8 cellular contexts compared by ENCODE assay signal in genomic region chr2:37585982-37586621, GRCh38.
A peak's percentile ranks its signal among the peaks of the same experiment; 100 is the strongest.
DNase-seq lines count a peak whose midpoint lies in the region; ATAC-seq, FAIRE-seq and TF ChIP-seq lines count a peak whose summit lies in the region.

No MANE protein-coding gene starts in this region.

- no peaks in the 10 kb centered on the region for H4K20me1 ChIP-seq in GM23248 (ENCODE audit: insufficient read depth)

- no peak overlapping the region for H2AFZ ChIP-seq in GM23248

- H3F3A ChIP-seq in GM23248 (ENCODE audit: insufficient read depth) = peaks cover 68% of the 10 kb centered on the region

- intact Hi-C loops in kidney (cut with DNase I) = no loop called here

- CTCF ChIA-PET in A549 (lab: Yijun Ruan, JAX) = interaction anchor here (0.6 to 1.8 kb wide), 4 partner anchors 172 to 302 kb away, joined by 3 to 6 read pairs (median 5); no protein-coding TSS in a partner anchor

- H3K9me3 Mint-ChIP-seq in activated naive CD8-positive, alpha-beta T cell treated with anti-CD3 and anti-CD28 coated beads, Interleukin-2, amount 50 U/mL, for 24 hours = no peaks in the 10 kb centered on the region

- H3K79me2 ChIP-seq in GM23248 (ENCODE audit: insufficient read depth) = no peaks in the 10 kb centered on the region

- ATAC-seq in A549 (peak; percentile 44 to 74; a peak in 5 of 6 replicates), HG03045 (IDR thresholded peaks at IDR 0.05; ENCODE audit: unreplicated experiment) (no peak)
- ATAC-seq in activated naive CD8-positive, alpha-beta T cell treated with anti-CD3 and anti-CD28 coated beads, Interleukin-2, amount 50 U/mL, for 24 hours = peak; percentile 78

- TF ChIP-seq EP300 in A549 (IDR thresholded peaks at IDR 0.05) = peak in 1 of 2 experiments; percentile 33; a peak in 2 of 5 replicates

- under 1% methylated on average over 7 of the region's 7 CpGs for WGBS in A549 (ENCODE audit: missing lambda C conversion rate)
- WGBS in GM23248 (ENCODE audit: low coverage in 1 of 2, low lambda C conversion rate in 2 of 2, missing lambda C conversion rate in 2 of 2), 2 experiments = 1 to 2% methylated on average over 7 of the region's 7 CpGs

- no peaks in the 10 kb centered on the region for H3K9me2 ChIP-seq in GM23248 (ENCODE audit: insufficient read depth)

- no peaks in the 10 kb centered on the region for H3K27me3 Mint-ChIP-seq in activated naive CD8-positive, alpha-beta T cell treated with anti-CD3 and anti-CD28 coated beads, Interleukin-2, amount 50 U/mL, for 24 hours

- DNase-seq in A549 (ENCODE audit: low read depth in 1 of 2, low spot score in 1 of 2) = peak in 1 of 2 experiments; percentile 71
- peak; percentile 96 for DNase-seq in GM23248
- peak; percentile 79 to 91 for DNase-seq in SW 1271 (lab: John Stamatoyannopoulos, UW)
- DNase-seq in activated naive CD8-positive, alpha-beta T cell treated with anti-CD3 and anti-CD28 coated beads, Interleukin-2, amount 50 U/mL, for 24 hours = peak; percentile 51
- DNase-seq in kidney = peak; percentile 82
- peak in 2 of 3 donors; percentile 47 to 66 for DNase-seq in stimulated activated CD4-positive, alpha-beta T cell treated with anti-CD3 and anti-CD28 coated beads, TNF-alpha, amount 100 ng/mL, for 48 hours (ENCODE audit: low read depth in 3 of 3)
- no peak for DNase-seq in NCI-H2107 treated with DMSO at 0.1 percent for 48 hours (lab: John Stamatoyannopoulos, UW; ENCODE audit: unreplicated experiment)

- H3K9ac ChIP-seq in GM23248 (peak overlapping the region; percentile 17; the same call in 1 of the 2 replicates), kidney (ENCODE audit: low read length in 2 of 2) (no peak overlapping the region)

- H3K4me2 ChIP-seq in A549 (peak overlapping the region; percentile 86), GM23248 (ENCODE audit: unreplicated experiment) (peak overlapping the region; percentile 57)

- TF ChIP-seq POLR2A in A549 (IDR thresholded peaks at IDR 0.05; ENCODE audit: low read length) = no peak

- no peaks in the 10 kb centered on the region for H3K9me3 ChIP-seq in A549
- H3K9me3 ChIP-seq in GM23248 (ENCODE audit: low read depth) = no peaks in the 10 kb centered on the region
- no peaks in the 10 kb centered on the region for H3K9me3 ChIP-seq in kidney (ENCODE audit: control insufficient read depth in 1 of 2, low read length in 2 of 2)

- in situ Hi-C loops in GM23248 (cut with MboI) = no loop called here

- H3K36me3 ChIP-seq in GM23248 (ENCODE audit: low read depth) = no peaks in the 10 kb centered on the region
- no peaks in the 10 kb centered on the region for H3K36me3 ChIP-seq in kidney (ENCODE audit: control insufficient read depth in 1 of 2, insufficient read depth in 2 of 2, low read length in 2 of 2)

- H3K4me1 ChIP-seq in A549 = peaks cover 82% of the 10 kb centered on the region
- H3K4me1 ChIP-seq in GM23248 (ENCODE audit: insufficient read depth) = peaks cover 88% of the 10 kb centered on the region
- peaks cover 0 to 9% of the 10 kb centered on the region in 2 donors for H3K4me1 ChIP-seq in kidney (ENCODE audit: control insufficient read depth in 1 of 2, insufficient read depth in 1 of 2, low read depth in 1 of 2, low read length in 2 of 2)

- H3K27ac Mint-ChIP-seq in activated naive CD8-positive, alpha-beta T cell treated with anti-CD3 and anti-CD28 coated beads, Interleukin-2, amount 50 U/mL, for 24 hours = peak overlapping the region; percentile 93

- TF ChIP-seq CTCF in A549 (IDR thresholded peaks at IDR 0.05) = peak; percentile 8; the same call in 1 of the 3 replicates
- TF ChIP-seq CTCF in kidney (IDR thresholded peaks at IDR 0.05; ENCODE audit: borderline replicate concordance, extremely low read depth, insufficient read depth) = no peak

- H3K27ac ChIP-seq in A549 (peak overlapping the region; percentile 51 to 69), GM23248 (peak overlapping the region; percentile 68), kidney (ENCODE audit: low read depth in 2 of 2, low read length in 2 of 2) (no peak overlapping the region)

- POLR2A ChIA-PET in A549 (lab: Yijun Ruan, JAX) = interaction anchor here (0.6 kb wide), 1 partner anchor 53 kb away, joined by 3 read pairs; no protein-coding TSS in a partner anchor

- FAIRE-seq in A549 (lab: Jason Lieb, UNC) = no peak
- no peak for FAIRE-seq in kidney (lab: Jason Lieb, UNC)

- peaks cover 96% of the 10 kb centered on the region for H3K4me1 Mint-ChIP-seq in activated naive CD8-positive, alpha-beta T cell treated with anti-CD3 and anti-CD28 coated beads, Interleukin-2, amount 50 U/mL, for 24 hours

- no peaks in the 10 kb centered on the region for H3K27me3 ChIP-seq in GM23248 (replicated peaks; ENCODE audit: insufficient read depth)

- peak overlapping the region; percentile 69 for H3K4me3 Mint-ChIP-seq in activated naive CD8-positive, alpha-beta T cell treated with anti-CD3 and anti-CD28 coated beads, Interleukin-2, amount 50 U/mL, for 24 hours

- H3K4me3 ChIP-seq in A549 (peak overlapping the region; percentile 24; the same call in 1 of the 3 replicates), GM23248 (no peak overlapping the region), kidney (ENCODE audit: low read length in 2 of 2) (no peak overlapping the region)

- no peaks in the 10 kb centered on the region for H3K36me3 Mint-ChIP-seq in activated naive CD8-positive, alpha-beta T cell treated with anti-CD3 and anti-CD28 coated beads, Interleukin-2, amount 50 U/mL, for 24 hours (ENCODE audit: low read depth)

- no peak for TF ChIP-seq RAD21 in A549 (conservative IDR thresholded peaks at IDR 0.05 in 1 of 2, IDR thresholded peaks at IDR 0.05 in 1 of 2)

TF ChIP-seq in A549, 52 proteins besides CTCF, POLR2A, EP300 and RAD21:
- TF ChIP-seq MAZ (IDR thresholded peaks at IDR 0.05; ENCODE audit: borderline replicate concordance, low read depth, low read length) (no peak), GATA3 (IDR thresholded peaks at IDR 0.05; ENCODE audit: borderline replicate concordance) (peak; percentile 65; the same call in 1 of the 2 replicates), MAFK (IDR thresholded peaks at IDR 0.05; ENCODE audit: partially characterized antibody) (peak; percentile 68), PHF8 (IDR thresholded peaks at IDR 0.05; ENCODE audit: borderline replicate concordance, low read depth) (no peak), MAX (IDR thresholded peaks at IDR 0.05) (peak; percentile 71), USF2 (IDR thresholded peaks at IDR 0.05) (0 out of 2 replicates have a peak, but pooled peaks have one; percentile 9), JUNB (IDR thresholded peaks at IDR 0.05) (peak; percentile 87), FOSL2 (IDR thresholded peaks at IDR 0.05) (peak; percentile 69; the same call in 1 of the 2 replicates), FOSL2 (CRISPR knock-in tag; IDR thresholded peaks at IDR 0.05) (peak; percentile 68), SMC3 (IDR thresholded peaks at IDR 0.05) (no peak; the same call in 2 of the 3 replicates), JUN (IDR thresholded peaks at IDR 0.05) (peak in 1 of 2 experiments; percentile 59; a peak in 2 of 5 replicates)

Comparison
In these comparisons a context has a peak if more than half of its experiments do, and no peak if none do; other contexts are left out.
1. H3K27ac ChIP-seq: peak in A549 (2 of 2) and GM23248 (single experiment); none in kidney (0 of 2).